Comparison of ENCODE assay signal across 8 cellular contexts in genomic region chr1:230068952-230069684, GRCh38. TPM values are rescaled to one million over a fixed set of nuclear protein-coding genes. Genes with fewer than 3 reads are reported as not detected.
DNase-seq lines count a peak whose midpoint lies in the region; ATAC-seq and TF ChIP-seq lines count a peak whose summit lies in the region.

No MANE protein-coding gene starts in this region.

- peak overlapping the region; percentile 82 to 96 (median 89) for H3K4me3 Mint-ChIP-seq in CD8-positive, alpha-beta memory T cell

- POLR2A ChIA-PET in CD8-positive, alpha-beta memory T cell (lab: Charles Lee), result no interaction called here
- POLR2A ChIA-PET in HEK293T (lab: Yijun Ruan, JAX), result interaction anchor here (0.9 kb wide), 1 partner anchor 123 kb away, joined by 4 read pairs; no protein-coding TSS in a partner anchor

- peaks cover 31 to 64% (median 51%) of the 10 kb centered on the region in 3 donors for H3K4me1 Mint-ChIP-seq in CD8-positive, alpha-beta memory T cell

- no peaks in the 10 kb centered on the region for H3K36me3 ChIP-seq in CD8-positive, alpha-beta memory T cell (ENCODE audit: insufficient read depth, low read length)
- H3K36me3 ChIP-seq in skeletal muscle tissue (ENCODE audit: control insufficient read depth in 3 of 3, insufficient read depth in 3 of 3, low read length in 3 of 3), result no peaks in the 10 kb centered on the region

- peaks cover 6% of the 10 kb centered on the region for H3K4me1 ChIP-seq in CD8-positive, alpha-beta memory T cell (ENCODE audit: insufficient read depth, low read length)
- H3K4me1 ChIP-seq in foreskin keratinocyte (peaks cover 23% of the 10 kb centered on the region), skeletal muscle tissue (ENCODE audit: control insufficient read depth in 3 of 3, insufficient read depth in 3 of 3, low read length in 3 of 3) (peaks cover 49 to 58% (median 56%) of the 10 kb centered on the region in 3 donors)

- DNase-seq in CD8-positive, alpha-beta memory T cell, result peak in 1 of 5 donors; percentile 14
- DNase-seq in HEK293T (ENCODE audit: extremely low spot score), result peak; percentile 48
- no peak for DNase-seq in foreskin keratinocyte
- DNase-seq in NCI-H1436 (lab: John Stamatoyannopoulos, UW), result no peak
- no peak for DNase-seq in activated effector memory CD4-positive, alpha-beta T cell treated with anti-CD3 and anti-CD28 coated beads, Interleukin-2, amount 50 U/mL, for 16 hours
- no peak for DNase-seq in globus pallidus (ENCODE audit: low spot score)

- CTCF ChIA-PET in CD8-positive, alpha-beta memory T cell (lab: Charles Lee), result no interaction called here
- CTCF ChIA-PET in HEK293T (lab: Yijun Ruan, JAX), result no interaction called here

- H3K27me3 Mint-ChIP-seq in CD8-positive, alpha-beta memory T cell, result no peaks in the 10 kb centered on the region

- no peaks in the 10 kb centered on the region for H3K9me3 Mint-ChIP-seq in CD8-positive, alpha-beta memory T cell

- peak overlapping the region; percentile 29 to 86 (median 80) for H3K27ac Mint-ChIP-seq in CD8-positive, alpha-beta memory T cell

- peak overlapping the region; percentile 77 to 95 (median 94) for H3K9ac ChIP-seq in skeletal muscle tissue (ENCODE audit: low read depth in 1 of 3, low read length in 3 of 3)

- no peaks in the 10 kb centered on the region for H3K27me3 ChIP-seq in CD8-positive, alpha-beta memory T cell (ENCODE audit: insufficient read depth, low read length, poor library complexity, severe bottlenecking)
- H3K27me3 ChIP-seq in foreskin keratinocyte, result no peaks in the 10 kb centered on the region
- H3K27me3 ChIP-seq in skeletal muscle tissue (ENCODE audit: control insufficient read depth in 3 of 3, insufficient read depth in 3 of 3, low read length in 3 of 3), result no peaks in the 10 kb centered on the region

- peak overlapping the region; percentile 78 for H3K4me3 ChIP-seq in CD8-positive, alpha-beta memory T cell (ENCODE audit: low read length)
- H3K4me3 ChIP-seq in WI38 (ENCODE audit: low read depth, low read length), result peak overlapping the region; percentile 92
- H3K4me3 ChIP-seq in skeletal muscle tissue (ENCODE audit: low read length in 3 of 3), result peak overlapping the region; percentile 84 to 90 (median 88)

- H3K36me3 Mint-ChIP-seq in CD8-positive, alpha-beta memory T cell, result peaks cover 0 to 3% (median 0%) of the 10 kb centered on the region in 3 donors

- TF ChIP-seq CTCF in WI38 (IDR thresholded peaks at IDR 0.05; ENCODE audit: low read depth, low read length) (no peak), foreskin keratinocyte (conservative IDR thresholded peaks at IDR 0.05) (no peak)

- no peaks in the 10 kb centered on the region for H3K9me3 ChIP-seq in CD8-positive, alpha-beta memory T cell (ENCODE audit: low read length)
- no peaks in the 10 kb centered on the region for H3K9me3 ChIP-seq in skeletal muscle tissue (ENCODE audit: control insufficient read depth in 3 of 3, low read length in 3 of 3)

- H3K27ac ChIP-seq in CD8-positive, alpha-beta memory T cell (ENCODE audit: low read depth, low read length), result no peak overlapping the region
- H3K27ac ChIP-seq in foreskin keratinocyte (peak overlapping the region; percentile 85), skeletal muscle tissue (ENCODE audit: low read depth, low read length) (no peak overlapping the region)

- no peak for ATAC-seq in foreskin keratinocyte

TF ChIP-seq in HEK293T, 16 proteins besides CTCF, POLR2A, EP300 and RAD21:
- TF ChIP-seq FOXA1 (IDR thresholded peaks at IDR 0.05), result no peak
- peak; percentile 70; the same call in 1 of the 2 replicates for TF ChIP-seq L3MBTL2 (conservative IDR thresholded peaks at IDR 0.05)
- no peak for TF ChIP-seq SUZ12 (IDR thresholded peaks at IDR 0.05)
- TF ChIP-seq NFRKB (IDR thresholded peaks at IDR 0.05), result no peak
- no peak for TF ChIP-seq LEF1 (IDR thresholded peaks at IDR 0.05; ENCODE audit: borderline replicate concordance)

RNA-seq across cellular contexts. Expression of gene GALNT2, which starts 2.1 kb away (rescaled TPM):
- total RNA-seq in CD8-positive, alpha-beta memory T cell, result 10 to 100 TPM; 65.6 to 69.0 TPM
- polyA plus RNA-seq in CD8-positive, alpha-beta memory T cell, result 15.7 TPM
- total RNA-seq in foreskin keratinocyte (71.2 and 86.9 TPM in 2 replicates), skeletal muscle tissue (36.0 TPM)
- polyA plus RNA-seq in foreskin keratinocyte, result 47.0 and 55.0 TPM in 2 replicates
